In the genomic region with DNA sequence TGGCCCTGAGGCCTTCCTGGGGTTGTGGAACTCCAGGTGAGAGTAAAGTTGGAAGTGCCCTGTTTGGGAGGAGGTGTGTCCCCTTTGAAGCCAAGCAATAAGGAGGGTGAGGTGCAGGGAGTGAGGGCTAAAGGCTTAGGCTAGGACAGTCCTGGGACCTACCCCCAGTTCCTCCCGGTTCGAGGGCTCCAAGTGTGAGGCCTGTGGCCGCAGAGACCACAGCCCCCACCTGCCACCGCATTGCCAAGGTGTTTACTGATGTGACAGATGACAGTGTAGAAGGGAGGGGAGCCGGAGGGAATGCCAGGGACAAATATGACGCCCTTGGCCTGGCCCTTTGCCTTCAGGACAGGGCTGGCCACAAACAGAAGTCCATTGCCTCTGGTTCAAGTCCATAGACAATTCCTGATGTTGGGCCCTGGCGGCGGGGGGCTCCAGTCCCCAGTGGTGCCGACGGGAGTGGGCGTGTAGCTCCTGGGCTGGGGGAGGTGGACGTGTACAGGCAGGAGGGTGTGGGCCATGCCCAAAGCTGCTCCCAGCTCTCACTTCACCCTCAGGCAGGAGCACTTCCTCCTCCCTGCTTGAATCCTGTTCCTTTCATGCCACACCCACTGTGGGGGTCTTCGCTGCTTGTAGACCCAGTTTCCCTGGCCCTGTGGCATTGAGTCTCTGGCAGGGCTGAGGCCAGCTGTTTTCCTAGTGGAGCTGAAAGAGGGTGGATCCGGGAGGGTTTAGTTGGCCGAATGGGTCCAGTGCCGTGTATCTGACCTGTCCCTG, we compare ENCODE assay signal across 20 cellular contexts. TPM values are rescaled to one million over a fixed set of nuclear protein-coding genes. Genes with fewer than 3 reads are reported as not detected.
DNase-seq lines count a peak whose midpoint lies in the region; ATAC-seq and TF ChIP-seq lines count a peak whose summit lies in the region.
"Had no signal": no experiment of that assay in that cellular context is flagged by ENCODE, and none has a peak within 500 bp of the region (broad histone marks: within the 10 kb centered on the region; RNA-seq: fewer than 3 reads in every experiment).

No MANE protein-coding gene starts in this region.

- no peak for TF ChIP-seq POLR2A in breast epithelium (IDR thresholded peaks at IDR 0.05)

- ATAC-seq in GM19395 (IDR thresholded peaks at IDR 0.05; ENCODE audit: unreplicated experiment) = no peak
- ATAC-seq in GM21515 (IDR thresholded peaks at IDR 0.05; ENCODE audit: unreplicated experiment) = no peak
- ATAC-seq: effector memory CD8-positive, alpha-beta T cell had no signal

- intact Hi-C loops in breast epithelium (cut with DNase I; ENCODE audit: low total_unique reads) = no loop called here

- no peaks in the 10 kb centered on the region for H3K36me3 ChIP-seq in breast epithelium
- H3K36me3 ChIP-seq: neutrophil had no signal

- TF ChIP-seq CTCF in HFF-Myc (IDR thresholded peaks at IDR 0.05; ENCODE audit: low read depth, low read length, missing control alignments) (no peak), breast epithelium (IDR thresholded peaks at IDR 0.05) (no peak), fibroblast of villous mesenchyme (IDR thresholded peaks at IDR 0.05; ENCODE audit: insufficient read depth, low read depth, low read length) (no peak)

- H3K27ac ChIP-seq in breast epithelium (peak overlapping the region; percentile 48 to 54), skin epidermis (peak overlapping the region in 19 of 21 experiments; percentile 36 to 87 (median 78))
- H3K27ac ChIP-seq: neutrophil had no signal

- H3K9me3 ChIP-seq in breast epithelium = no peaks in the 10 kb centered on the region
- H3K9me3 ChIP-seq: neutrophil had no signal

- DNase-seq in HFF-Myc (ENCODE audit: extremely low read depth, low read depth) (no peak), breast epithelium (ENCODE audit: low spot score in 2 of 2) (no peak), fibroblast of villous mesenchyme (ENCODE audit: low read depth) (no peak), NCI-H69 (lab: John Stamatoyannopoulos, UW) (no peak), medulla oblongata (ENCODE audit: extremely low spot score) (no peak)
- DNase-seq: activated CD4-positive, alpha-beta T cell treated with anti-CD3 and anti-CD28 coated beads, Interleukin-2, amount 50 U/mL, for 4 hours; CD4-positive, alpha-beta memory T cell; DMS53; effector memory CD8-positive, alpha-beta T cell; HFFc6; KG1; NCI-H1048; NCI-H2081 treated with DMSO at 0.1 percent for 48 hours; NCI-H446 treated with DMSO at 0.1 percent for 48 hours; Right ventricle myocardium superior; substantia nigra had no signal

- peak overlapping the region; percentile 78 for H3K4me3 ChIP-seq in HFF-Myc (replicated peaks; ENCODE audit: low read depth, low read length)
- no peak overlapping the region for H3K4me3 ChIP-seq in breast epithelium
- H3K4me3 ChIP-seq in fibroblast of villous mesenchyme (ENCODE audit: low read depth, low read length) = peak overlapping the region; percentile 89
- H3K4me3 ChIP-seq in skin epidermis = peak overlapping the region in 3 of 7 experiments; percentile 14 to 59 (median 58)

- H3K27me3 ChIP-seq in breast epithelium = no peaks in the 10 kb centered on the region

- H3K4me1 ChIP-seq in breast epithelium = no peaks in the 10 kb centered on the region

RNA-seq across cellular contexts. Expression of a gene that starts 3.2 kb away (rescaled TPM):
- total RNA-seq in breast epithelium (1 to 10 TPM in 2 of 3 donors, under 1 TPM in 1; 0.48 to 5.6 (median 4.9) TPM), fibroblast of villous mesenchyme (14.8 and 50.5 TPM in 2 replicates)

RNA-seq across cellular contexts. Expression of a gene that starts 51.3 kb away (rescaled TPM):
- total RNA-seq in breast epithelium = 10 to 100 TPM; 19.7 to 20.9 (median 20.3) TPM
- 5.6 and 16.8 TPM in 2 replicates for total RNA-seq in fibroblast of villous mesenchyme

RNA-seq across cellular contexts. Expression of a gene that starts 51.5 kb away (rescaled TPM):
- total RNA-seq in breast epithelium (100 to 1,000 TPM in 2 of 3 donors, 10 to 100 TPM in 1; 46.4 to 111 (median 105) TPM), fibroblast of villous mesenchyme (41.0 and 47.7 TPM in 2 replicates)

Comparison
In these comparisons a context has a peak if more than half of its experiments do, and no peak if none do; other contexts are left out.
1. H3K4me3 ChIP-seq: peak in HFF-Myc (single experiment) and fibroblast of villous mesenchyme (single experiment); none in breast epithelium (0 of 3).